Comparison of ENCODE assay signal across 9 cellular contexts in the genomic region with DNA sequence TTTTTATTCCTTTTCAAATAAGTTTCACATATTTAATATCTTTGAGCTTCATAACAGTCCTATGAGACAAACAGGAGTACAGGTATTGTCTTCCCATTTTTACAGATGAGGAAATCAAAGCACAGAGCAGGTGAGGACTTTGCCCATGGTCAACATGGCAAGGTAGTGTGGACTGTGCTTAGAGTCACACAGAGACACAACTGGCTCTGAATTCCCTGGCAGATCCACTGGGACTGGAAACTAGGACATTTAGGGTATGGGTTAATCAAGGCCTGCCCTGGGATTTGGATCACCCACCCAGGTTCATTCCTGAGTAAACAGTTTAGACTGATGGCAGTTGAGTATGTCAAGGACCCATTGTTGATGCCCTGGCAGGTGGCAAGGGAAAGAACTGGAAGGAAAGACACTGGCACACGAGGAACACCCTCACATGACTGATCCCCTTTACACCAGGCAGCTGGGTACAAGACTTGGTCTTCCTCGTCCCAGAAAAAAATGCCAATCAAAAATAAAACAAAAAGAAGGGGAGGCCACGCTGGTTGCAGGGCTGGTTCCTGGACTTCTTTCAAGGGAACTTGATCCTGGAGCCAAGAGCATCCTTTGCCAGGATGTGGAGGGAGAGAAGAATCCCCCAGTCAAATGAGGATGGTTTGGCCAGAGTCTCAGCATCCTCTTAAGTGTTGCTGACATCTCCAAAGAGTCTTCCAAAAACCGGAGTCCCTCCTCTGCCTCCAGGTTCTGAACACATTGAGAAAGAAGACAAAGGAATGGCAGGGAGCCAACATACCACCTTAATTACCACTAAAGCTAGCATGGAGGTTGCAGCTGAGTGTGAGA. TPM values are rescaled to one million over a fixed set of nuclear protein-coding genes. Genes with fewer than 3 reads are reported as not detected.
A peak's percentile ranks its signal among the peaks of the same experiment; 100 is the strongest.
DNase-seq lines count a peak whose midpoint lies in the region; ATAC-seq, FAIRE-seq and TF ChIP-seq lines count a peak whose summit lies in the region.
"Had no signal": no experiment of that assay in that cellular context is flagged by ENCODE, and none has a peak within 500 bp of the region (broad histone marks: within the 10 kb centered on the region; RNA-seq: fewer than 3 reads in every experiment).

No MANE protein-coding gene starts in this region.

- intact Hi-C loops in K562 (cut with micrococcal nuclease) (no loop called here), left colon (cut with DNase I, micrococcal nuclease) (no loop called here), thyroid gland (cut with DNase I) (no loop called here)

- no peaks in the 10 kb centered on the region for H4K20me1 ChIP-seq in K562 (replicated peaks; ENCODE audit: control insufficient read depth, insufficient read depth, low read length)

- no peak for FAIRE-seq in K562 (lab: Jason Lieb, UNC)

- no peak overlapping the region for H2AFZ ChIP-seq in K562 (ENCODE audit: low read depth, low read length)

- ATAC-seq in K562 (no peak), left colon (peak; percentile 20), GM21576 (IDR thresholded peaks at IDR 0.05; ENCODE audit: unreplicated experiment) (no peak), HG03460 (IDR thresholded peaks at IDR 0.05; ENCODE audit: unreplicated experiment) (no peak)
- ATAC-seq: activated T-cell treated with anti-CD3 and anti-CD28 coated beads, Interleukin-2, amount 50 U/mL, for 4 hours had no signal

- BruUV-seq in K562 (replicated peaks; lab: Mats Ljungman, UMichigan), result no TSS peak

- H3K4me3 ChIP-seq in K562 (no peak overlapping the region), thyroid gland (replicated peaks in 1 of 3) (no peak overlapping the region)

- 56% methylated on average over 3 of the region's 4 CpGs for WGBS in K562 (ENCODE audit: insufficient coverage, low coverage, missing lambda C conversion rate)
- WGBS in thyroid gland, 2 donors, result 30 to 47% methylated on average over 4 of the region's 4 CpGs

- POLR2A ChIA-PET in K562 (lab: Yijun Ruan, JAX), result interaction anchor here (0.9 kb wide), 1 partner anchor 9 kb away, joined by 3 read pairs; no protein-coding TSS in a partner anchor

- no peaks in the 10 kb centered on the region for H3K9me3 ChIP-seq in K562 (replicated peaks; ENCODE audit: control insufficient read depth, insufficient read depth, low read depth, low read length)
- H3K9me3 ChIP-seq in thyroid gland, result no peaks in the 10 kb centered on the region

- H3K27me3 ChIP-seq in K562 (ENCODE audit: control insufficient read depth in 2 of 2, insufficient read depth in 2 of 2, low read length in 2 of 2), result no peaks in the 10 kb centered on the region
- no peaks in the 10 kb centered on the region for H3K27me3 ChIP-seq in thyroid gland

- no peaks in the 10 kb centered on the region for H3K9me1 ChIP-seq in K562 (ENCODE audit: control insufficient read depth, insufficient read depth, low read length)

- H3K4me2 ChIP-seq in K562 (ENCODE audit: insufficient read depth, low read length), result no peak overlapping the region

- DNase-seq in NCI-H1092 (lab: John Stamatoyannopoulos, UW) (peak; percentile 65), K562 (ENCODE audit: extremely low read depth in 1 of 4, low spot score in 3 of 4) (no peak), left colon (no peak), thyroid gland (no peak)
- DNase-seq in activated effector memory CD4-positive, alpha-beta T cell treated with anti-CD3 and anti-CD28 coated beads, Interleukin-2, amount 50 U/mL, for 16 hours, result no peak
- DNase-seq: activated T-cell treated with anti-CD3 and anti-CD28 coated beads, Interleukin-2, amount 50 U/mL, for 4 hours had no signal

- no peak overlapping the region for H3K9ac ChIP-seq in K562 (ENCODE audit: insufficient read depth in 1 of 2, low read depth in 2 of 2, low read length in 2 of 2)

- in situ Hi-C loops in K562 (cut with MboI), result no loop called here

- no peak overlapping the region for H3K27ac ChIP-seq in K562 (ENCODE audit: extremely low read depth, low read depth, low read length)
- H3K27ac ChIP-seq in thyroid gland, result peak overlapping the region; percentile 29 to 64 (median 48)

- TF ChIP-seq POLR2A in K562 (conservative IDR thresholded peaks at IDR 0.05), result no peak
- no peak for TF ChIP-seq POLR2A in thyroid gland (IDR thresholded peaks at IDR 0.05)

- H3K79me2 ChIP-seq in K562 (ENCODE audit: control insufficient read depth, insufficient read depth, low read length), result peaks cover 54% of the 10 kb centered on the region

- no peak for TF ChIP-seq RAD21 in K562 (CRISPR knock-in tag; conservative IDR thresholded peaks at IDR 0.05 in 1 of 2, IDR thresholded peaks at IDR 0.05 in 1 of 2)

- CTCF ChIA-PET in K562 (lab: Yijun Ruan, JAX; ENCODE audit: low intra/inter-chr PET ratio), result no interaction called here

- TF ChIP-seq CTCF in K562 (IDR thresholded peaks at IDR 0.05 in 2 of 3, conservative IDR thresholded peaks at IDR 0.05 in 1 of 3; ENCODE audit: insufficient read depth in 2 of 3, low read depth in 1 of 3, low read length in 3 of 3), result no peak
- no peak for TF ChIP-seq CTCF in thyroid gland (IDR thresholded peaks at IDR 0.05)

- H3K36me3 ChIP-seq in K562 (ENCODE audit: control insufficient read depth, insufficient read depth, low read length) (peaks cover 25% of the 10 kb centered on the region; the same call in 2 of the 3 replicates), thyroid gland (no peaks in the 10 kb centered on the region)

- no peak for TF ChIP-seq EP300 in K562 (IDR thresholded peaks at IDR 0.05; ENCODE audit: low read length)

- peaks cover 19 to 29% of the 10 kb centered on the region in 2 experiments; a peak in 4 of 5 replicates for H3K4me1 ChIP-seq in K562 (replicated peaks in 1 of 2; ENCODE audit: control insufficient read depth in 2 of 2, insufficient read depth in 2 of 2, low read length in 2 of 2)
- H3K4me1 ChIP-seq in thyroid gland, result peaks cover 20 to 68% of the 10 kb centered on the region in 2 donors

TF ChIP-seq in K562, 482 proteins besides CTCF, POLR2A, EP300 and RAD21:
- TF ChIP-seq SP2 (IDR thresholded peaks at IDR 0.05; ENCODE audit: extremely low read depth, low read depth, low read length, poor library complexity, severe bottlenecking) (no peak), NFIC (IDR thresholded peaks at IDR 0.05) (peak; percentile 54; the same call in 1 of the 2 replicates)

RNA-seq across cellular contexts. Expression of a gene that starts 34.9 kb away (rescaled TPM):
- 65.0 and 350 TPM in 2 replicates for total RNA-seq in K562 (2011; cell fraction: chromatin; rRNA removed; ENCODE audit: low replicate concordance)
- 31.9 and 54.3 TPM in 2 replicates for total RNA-seq in K562 (2011; cell fraction: nucleolus; rRNA removed)
- total RNA-seq in K562 (2011; cell fraction: nucleoplasm; rRNA removed), result 103 and 111 TPM in 2 replicates
- total RNA-seq in K562 (2014; rRNA removed) (22.0 and 32.0 TPM in 2 replicates), K562 (2014; rRNA removed; fragmentation: Illumina TruSeq; extraction: Trizol) (58.1 and 65.4 TPM in 2 replicates), K562 (2015; rRNA removed; fragmentation: Illumina TruSeq; extraction: Trizol) (49.1 and 54.0 TPM in 2 replicates), K562 (2021) (38.8 and 40.7 TPM in 2 replicates), left colon (10 to 100 TPM; 68.6 to 73.7 TPM), thyroid gland (100 to 1,000 TPM in 3 of 4 donors, 10 to 100 TPM in 1; 97.2 to 141 (median 108) TPM)
- polyA plus RNA-seq in K562 (2011; rRNA removed) (33.9 and 41.6 TPM in 2 replicates), K562 (2014; fragmentation: Illumina TruSeq; extraction: Trizol) (25.6 and 29.0 TPM in 2 replicates), K562 (2014; fragmentation: Nextera tagmentation; extraction: Ambion mirVana) (10 to 100 TPM; 33.7 to 69.3 TPM), K562 (2014; rRNA removed) (26.1 and 40.6 TPM in 2 replicates)
- polyA plus RNA-seq in K562 (2011; cell fraction: cytosol; rRNA removed), result 6.7 and 13.4 TPM in 2 replicates
- polyA plus RNA-seq in K562 (2011; cell fraction: nucleus; rRNA removed), result 31.4 and 44.3 TPM in 2 replicates
- polyA plus RNA-seq in K562 (2012), result 20.4 and 21.2 TPM in 2 replicates
- 179 and 246 TPM in 2 replicates for polyA minus RNA-seq in K562 (2011; rRNA and poly(A)+ RNA removed)
- 23.1 and 25.2 TPM in 2 replicates for polyA minus RNA-seq in K562 (2011; cell fraction: cytosol; rRNA and poly(A)+ RNA removed)
- 89.8 and 176 TPM in 2 replicates for polyA minus RNA-seq in K562 (2011; cell fraction: nucleus; rRNA and poly(A)+ RNA removed)

RNA-seq across cellular contexts. Expression of a gene that starts 37.0 kb away (rescaled TPM):
- not detected in 2 replicates for total RNA-seq in K562 (2011; cell fraction: chromatin; rRNA removed; ENCODE audit: low replicate concordance)
- total RNA-seq in K562 (2011; cell fraction: nucleolus; rRNA removed), result not detected in 2 replicates
- not detected in 2 replicates for total RNA-seq in K562 (2011; cell fraction: nucleoplasm; rRNA removed)
- total RNA-seq in K562 (2014; rRNA removed), result not detected in 2 replicates
- total RNA-seq in K562 (2014; rRNA removed; fragmentation: Illumina TruSeq; extraction: Trizol), result 0.07 TPM in 1 of 2 replicates, not detected in the other
- not detected in 2 replicates for total RNA-seq in K562 (2015; rRNA removed; fragmentation: Illumina TruSeq; extraction: Trizol)
- total RNA-seq in K562 (2021), result 0.13 TPM in 1 of 2 replicates, not detected in the other
- polyA plus RNA-seq in K562 (2011; rRNA removed), result not detected in 2 replicates
- polyA plus RNA-seq in K562 (2011; cell fraction: cytosol; rRNA removed), result not detected in 2 replicates
- polyA plus RNA-seq in K562 (2011; cell fraction: nucleus; rRNA removed), result 0.07 TPM in 1 of 2 replicates, not detected in the other
- polyA plus RNA-seq in K562 (2012), result 0.10 TPM in 1 of 2 replicates, not detected in the other
- 0.10 and 0.29 TPM in 2 replicates for polyA plus RNA-seq in K562 (2014; fragmentation: Illumina TruSeq; extraction: Trizol)
- under 1 TPM in 1 of 2 experiments, not detected in 1; 0.06 TPM for polyA plus RNA-seq in K562 (2014; fragmentation: Nextera tagmentation; extraction: Ambion mirVana)
- polyA plus RNA-seq in K562 (2014; rRNA removed), result 0.19 TPM in 1 of 2 replicates, not detected in the other
- polyA minus RNA-seq in K562 (2011; rRNA and poly(A)+ RNA removed), result not detected in 2 replicates
- polyA minus RNA-seq in K562 (2011; cell fraction: cytosol; rRNA and poly(A)+ RNA removed), result not detected in 2 replicates
- polyA minus RNA-seq in K562 (2011; cell fraction: nucleus; rRNA and poly(A)+ RNA removed), result not detected in 2 replicates
- total RNA-seq in left colon, result 1 to 10 TPM; 5.0 to 6.1 TPM
- total RNA-seq in thyroid gland, result 1 to 10 TPM in 1 of 4 donors, under 1 TPM in 1, not detected in 2; 0.63 to 1.3 TPM
- total RNA-seq: activated T-cell treated with anti-CD3 and anti-CD28 coated beads, Interleukin-2, amount 50 U/mL, for 4 hours; mononuclear cell had no signal
